Comparison of ENCODE assay signal across 8 cellular contexts in genomic region chr13:111153279-111153976, GRCh38. TPM values are rescaled to one million over a fixed set of nuclear protein-coding genes. Genes with fewer than 3 reads are reported as not detected.
DNase-seq lines count a peak whose midpoint lies in the region; ATAC-seq and TF ChIP-seq lines count a peak whose summit lies in the region.

No MANE protein-coding gene starts in this region.

- no peaks in the 10 kb centered on the region for H3K36me3 ChIP-seq in prostate gland
- H3K36me3 ChIP-seq in urinary bladder (ENCODE audit: insufficient read depth) = no peaks in the 10 kb centered on the region

- peak overlapping the region; percentile 92 to 96 for H3K27ac ChIP-seq in prostate gland
- peak overlapping the region; percentile 97 for H3K27ac ChIP-seq in urinary bladder (ENCODE audit: low read depth)

- DNase-seq in GM13976 (ENCODE audit: low spot score) (peak; percentile 97), NCI-H1417 treated with DMSO at 0.1 percent for 48 hours (lab: John Stamatoyannopoulos, UW) (peak; percentile 78), T-cell (peak; percentile 82 to 94 (median 90)), amniotic stem cell (lab: John Stamatoyannopoulos, UW) (peak; percentile 71), left ventricle myocardium superior (peak; percentile 95), prostate gland (ENCODE audit: low spot score) (peak; percentile 89)

- POLR2A ChIA-PET in T-cell (lab: Charles Lee) = no interaction called here

- under 1% methylated on average over 84 of the region's 84 CpGs for WGBS in prostate gland
- under 1% methylated on average over 84 of the region's 84 CpGs for WGBS in urinary bladder

- intact Hi-C loops in left ventricle myocardium superior (cut with micrococcal nuclease) = loop anchor here (10.0 kb wide), 1 partner anchor 61 kb away; no protein-coding TSS in a partner anchor
- intact Hi-C loops in prostate gland (cut with DNase I) = loop anchor here (2.0 to 5.0 kb wide), 3 partner anchors 59 to 239 kb away; partner anchors contain the start of gene ANKRD10

- TF ChIP-seq POLR2A in prostate gland (IDR thresholded peaks at IDR 0.05) = no peak

- in situ Hi-C loops in GM13976 (cut with MboI; ENCODE audit: low sequenced_read_pairs, unreplicated experiment) = no loop called here

- peak overlapping the region; percentile 72 to 80 for H3K27ac Mint-ChIP-seq in T-cell

- TF ChIP-seq CTCF in GM13976 (IDR thresholded peaks at IDR 0.05; ENCODE audit: borderline replicate concordance, control extremely low read depth, extremely low read depth, insufficient read depth, missing control alignments) (peak; percentile 3), prostate gland (IDR thresholded peaks at IDR 0.05) (peak in 2 of 4 experiments; percentile 11 to 26)

- H3K4me3 Mint-ChIP-seq in T-cell = peak overlapping the region; percentile 87 to 94 (median 91)

- peaks cover 0 to 3% of the 10 kb centered on the region in 2 donors for H3K27me3 Mint-ChIP-seq in T-cell

- H3K36me3 Mint-ChIP-seq in T-cell = peaks cover 2% of the 10 kb centered on the region

- H3K9me3 Mint-ChIP-seq in T-cell = no peaks in the 10 kb centered on the region

- H3K27me3 ChIP-seq in prostate gland (replicated peaks; ENCODE audit: insufficient read depth) = no peaks in the 10 kb centered on the region

- H3K4me1 Mint-ChIP-seq in T-cell = peaks cover 19 to 38% (median 32%) of the 10 kb centered on the region in 3 donors

- ATAC-seq in HG02840 (IDR thresholded peaks at IDR 0.05; ENCODE audit: low FRiP score, unreplicated experiment) (peak; percentile 87), T-cell (replicated peaks in 1 of 4) (peak; percentile 89 to 91 (median 90)), left ventricle myocardium superior (peak; percentile 99)

- CTCF ChIA-PET in T-cell (lab: Charles Lee) = no interaction called here

- H3K4me3 ChIP-seq in prostate gland (peak overlapping the region; percentile 73 to 99), urinary bladder (ENCODE audit: low read depth, low read length) (peak overlapping the region; percentile 80)

- H3K4me1 ChIP-seq in prostate gland (replicated peaks) = peaks cover 6% of the 10 kb centered on the region
- H3K4me1 ChIP-seq in urinary bladder (ENCODE audit: insufficient read depth) = no peaks in the 10 kb centered on the region

- no peaks in the 10 kb centered on the region for H3K9me3 ChIP-seq in prostate gland

RNA-seq across cellular contexts. Expression of gene ARHGEF7, which starts 38.3 kb away (rescaled TPM):
- total RNA-seq in T-cell (10 to 100 TPM; 68.0 to 85.8 (median 83.7) TPM), left ventricle myocardium superior (56.2 TPM), prostate gland (10 to 100 TPM; 57.9 to 97.3 TPM), urinary bladder (148 TPM)
- 29.8 TPM for polyA plus RNA-seq in urinary bladder

Comparison
In these comparisons a context has a peak if more than half of its experiments do, and no peak if none do; other contexts are left out.
1. Peak in every context shown above with its lines: DNase-seq, ATAC-seq, H3K4me3 ChIP-seq and H3K27ac ChIP-seq.